16 cellular contexts compared by ENCODE assay signal in the genomic region with DNA sequence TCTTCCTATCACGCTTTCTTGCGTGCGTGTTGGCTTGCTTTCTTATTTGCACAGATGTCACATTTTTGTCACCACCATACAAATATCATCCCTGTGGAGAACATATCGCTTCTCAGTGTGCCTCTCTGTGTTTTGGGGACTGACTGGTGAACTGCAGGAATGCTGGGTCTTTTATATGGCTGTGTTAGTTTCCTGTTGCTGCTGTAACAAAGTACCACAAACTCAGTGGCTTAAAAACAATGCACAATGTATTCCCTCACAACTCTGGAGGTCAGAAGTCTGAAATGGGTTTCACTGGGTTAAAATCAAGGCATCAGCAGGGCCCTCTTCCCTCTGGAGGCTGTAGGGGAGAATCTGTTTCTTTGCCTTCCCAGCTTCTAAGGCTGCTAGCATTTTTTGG.
A peak's percentile ranks its signal among the peaks of the same experiment; 100 is the strongest.
DNase-seq lines count a peak whose midpoint lies in the region; ATAC-seq, FAIRE-seq and TF ChIP-seq lines count a peak whose summit lies in the region.
"Had no signal": no experiment of that assay in that cellular context is flagged by ENCODE, and none has a peak within 500 bp of the region (broad histone marks: within the 10 kb centered on the region; RNA-seq: fewer than 3 reads in every experiment).

No MANE protein-coding gene starts in this region.

- H3K27me3 ChIP-seq in mesenchymal stem cell (ENCODE audit: control insufficient read depth in 1 of 2, insufficient read depth in 1 of 2, low read length in 2 of 2) (peaks cover 0 to 27% of the 10 kb centered on the region in 2 experiments), rectal smooth muscle tissue (ENCODE audit: control insufficient read depth, insufficient read depth, low read length) (no peaks in the 10 kb centered on the region)

- no peak for TF ChIP-seq POLR2A in GM12891 (IDR thresholded peaks at IDR 0.05; ENCODE audit: low read depth, low read length)

- peak overlapping the region in 1 of 2 experiments; percentile 95 for H3K4ac ChIP-seq in mesenchymal stem cell (ENCODE audit: low read depth in 1 of 2, low read length in 2 of 2)

- H2BK12ac ChIP-seq in mesenchymal stem cell (ENCODE audit: low read length in 2 of 2) = peak overlapping the region; percentile 14 to 84

- no peak overlapping the region for H2AFZ ChIP-seq in mesenchymal stem cell (ENCODE audit: low read depth, low read length)
- H2AFZ ChIP-seq: GM23248 had no signal

- H3K79me1 ChIP-seq in mesenchymal stem cell (replicated peaks; ENCODE audit: low read length, poor library complexity, severe bottlenecking) = no peaks in the 10 kb centered on the region

- no peak overlapping the region for H3K4me2 ChIP-seq in mesenchymal stem cell (ENCODE audit: low read length, poor library complexity, severe bottlenecking)

- DNase-seq in GM12891 (ENCODE audit: insufficient read length, low spot score) (no peak), mesenchymal stem cell (no peak), DMS114 treated with DMSO at 0.1 percent for 48 hours (lab: John Stamatoyannopoulos, UW; ENCODE audit: unreplicated experiment) (no peak), AG08396 (ENCODE audit: low spot score) (no peak)
- DNase-seq in activated CD4-positive, alpha-beta T cell treated with anti-CD3 and anti-CD28 coated beads, Interleukin-2, amount 50 U/mL, for 4 hours = no peak
- DNase-seq: ACHN; C1 segment of cervical spinal cord; CD4-positive, alpha-beta T cell; COR-L47; GF-D8; GM23248; H7 had no signal

- peak overlapping the region; percentile 82 to 89 for H3K18ac ChIP-seq in mesenchymal stem cell (ENCODE audit: low read depth in 1 of 2, low read length in 2 of 2)

- H3K36me3 ChIP-seq in mesenchymal stem cell (ENCODE audit: control insufficient read depth in 1 of 2, insufficient read depth in 2 of 2, low read depth in 1 of 2, low read length in 2 of 2) (no peaks in the 10 kb centered on the region), rectal smooth muscle tissue (ENCODE audit: control insufficient read depth, insufficient read depth, low read length) (no peaks in the 10 kb centered on the region)

- H3K9ac ChIP-seq in mesenchymal stem cell (ENCODE audit: low read length) (no peak overlapping the region), rectal smooth muscle tissue (ENCODE audit: low read length) (no peak overlapping the region)
- H3K9ac ChIP-seq: GM23248 had no signal

- H3K4me1 ChIP-seq in mesenchymal stem cell (ENCODE audit: control insufficient read depth, insufficient read depth, low read depth, low read length) = peaks cover 1% of the 10 kb centered on the region
- peaks cover 30% of the 10 kb centered on the region for H3K4me1 ChIP-seq in rectal smooth muscle tissue (ENCODE audit: control insufficient read depth, insufficient read depth, low read length)

- no peak overlapping the region for H2BK5ac ChIP-seq in mesenchymal stem cell (ENCODE audit: low read depth, low read length, poor library complexity, severe bottlenecking)

- H4K91ac ChIP-seq in mesenchymal stem cell (ENCODE audit: low read length) = no peak overlapping the region

- no peak for ATAC-seq in GM21367 (IDR thresholded peaks at IDR 0.05; ENCODE audit: unreplicated experiment)

- H3K14ac ChIP-seq in mesenchymal stem cell (ENCODE audit: low read length in 2 of 2) = no peak overlapping the region

- WGBS in mesenchymal stem cell = 100% methylated on average over 2 of the region's 4 CpGs

- H4K8ac ChIP-seq in mesenchymal stem cell (ENCODE audit: low read length) = no peak overlapping the region

- H2BK120ac ChIP-seq in mesenchymal stem cell (ENCODE audit: low read depth, low read length) = peak overlapping the region; percentile 34

- H2BK15ac ChIP-seq in mesenchymal stem cell (ENCODE audit: low read depth, poor library complexity, severe bottlenecking) = no peak overlapping the region

- peak overlapping the region in 1 of 2 experiments; percentile 40 for H3K23ac ChIP-seq in mesenchymal stem cell (ENCODE audit: low read length in 2 of 2)

- H3K9me3 ChIP-seq in mesenchymal stem cell (ENCODE audit: control insufficient read depth, low read length) = no peaks in the 10 kb centered on the region

- TF ChIP-seq CTCF in VCaP (conservative IDR thresholded peaks at IDR 0.05) = no peak

- H3K27ac ChIP-seq in VCaP (peak overlapping the region; percentile 67), mesenchymal stem cell (ENCODE audit: low read length, poor library complexity, severe bottlenecking) (no peak overlapping the region), rectal smooth muscle tissue (ENCODE audit: low read depth, low read length) (peak overlapping the region; percentile 22)
- H3K27ac ChIP-seq: GM23248 had no signal

- H3K4me3 ChIP-seq in mesenchymal stem cell (ENCODE audit: insufficient read depth in 1 of 2, low read depth in 1 of 2, low read length in 2 of 2) (no peak overlapping the region), rectal smooth muscle tissue (ENCODE audit: low read length) (no peak overlapping the region)
- H3K4me3 ChIP-seq: GM23248 had no signal

- FAIRE-seq in GM12891 (lab: Jason Lieb, UNC) = peak; percentile 5
- FAIRE-seq: GM18507 had no signal

- no peak overlapping the region for H2AK5ac ChIP-seq in mesenchymal stem cell (ENCODE audit: low read length, severe bottlenecking)

TF ChIP-seq in GM12891, 5 proteins besides CTCF, POLR2A, EP300 and RAD21:
- no peak for TF ChIP-seq POLR2AphosphoS5 (IDR thresholded peaks at IDR 0.05; ENCODE audit: low read depth, low read length)
- TF ChIP-seq POU2F2 (IDR thresholded peaks at IDR 0.05; ENCODE audit: low read depth, low read length) = no peak
